ENCODE assay signal across 9 cellular contexts in genomic region chr21:39175154-39175553, GRCh38. TPM values are rescaled to one million over a fixed set of nuclear protein-coding genes. Genes with fewer than 3 reads are reported as not detected.
A peak's percentile ranks its signal among the peaks of the same experiment; 100 is the strongest.
DNase-seq lines count a peak whose midpoint lies in the region; ATAC-seq and TF ChIP-seq lines count a peak whose summit lies in the region.
"Had no signal": no experiment of that assay in that cellular context is flagged by ENCODE, and none has a peak within 500 bp of the region (broad histone marks: within the 10 kb centered on the region; RNA-seq: fewer than 3 reads in every experiment).

No MANE protein-coding gene starts in this region.

- TF ChIP-seq CTCF in BJ (IDR thresholded peaks at IDR 0.05; ENCODE audit: insufficient read depth, low read depth, low read length), result peak; percentile 38
- peak; percentile 9 for TF ChIP-seq CTCF in astrocyte of the cerebellum (IDR thresholded peaks at IDR 0.05; ENCODE audit: low read depth, low read length, missing control alignments)
- TF ChIP-seq CTCF in lower lobe of right lung (IDR thresholded peaks at IDR 0.05), result peak; percentile 51

- ATAC-seq in lower lobe of right lung (no peak), HG02623 (IDR thresholded peaks at IDR 0.05; ENCODE audit: unreplicated experiment) (no peak)

- POLR2A ChIA-PET in BJ (lab: Charles Lee), result no interaction called here

- no peak overlapping the region for H3K27ac ChIP-seq in lower lobe of right lung

- H3K9me3 ChIP-seq in lower lobe of right lung, result no peaks in the 10 kb centered on the region

- no peaks in the 10 kb centered on the region for H3K4me1 ChIP-seq in lower lobe of right lung

- intact Hi-C loops in lower lobe of right lung (cut with DNase I), result no loop called here

- H3K36me3 ChIP-seq in BJ (ENCODE audit: control insufficient read depth, insufficient read depth, low read length), result peaks cover 12% of the 10 kb centered on the region
- peaks cover 25% of the 10 kb centered on the region for H3K36me3 ChIP-seq in lower lobe of right lung

- H3K27me3 ChIP-seq in BJ (ENCODE audit: control insufficient read depth, insufficient read depth, low read length), result no peaks in the 10 kb centered on the region
- no peaks in the 10 kb centered on the region for H3K27me3 ChIP-seq in lower lobe of right lung (ENCODE audit: low read depth)

- CTCF ChIA-PET in BJ (lab: Yijun Ruan, JAX), result interaction anchor here (1.2 to 4.3 kb wide), 2 partner anchors 37 to 667 kb away, joined by 4 to 22 read pairs; no protein-coding TSS in a partner anchor

- in situ Hi-C loops in astrocyte of the cerebellum (cut with HindIII; ENCODE audit: low sequenced_read_pairs), result no loop called here

- no peak overlapping the region for H3K4me3 ChIP-seq in BJ (ENCODE audit: low read depth, low read length)
- no peak overlapping the region for H3K4me3 ChIP-seq in astrocyte of the cerebellum (ENCODE audit: low read depth, low read length)
- H3K4me3 ChIP-seq in lower lobe of right lung, result no peak overlapping the region

- DNase-seq in BJ (ENCODE audit: low read depth) (no peak), HCEC 1CT (peak; percentile 42), astrocyte of the cerebellum (ENCODE audit: low read depth) (no peak), lower lobe of right lung (no peak), NCI-H2029 (lab: John Stamatoyannopoulos, UW) (no peak), T-helper 2 cell (no peak), DMS79 (lab: John Stamatoyannopoulos, UW) (no peak)
- DNase-seq: activated naive CD8-positive, alpha-beta T cell treated with anti-CD3 and anti-CD28 coated beads for 36 hours had no signal

RNA-seq across cellular contexts. Expression of gene PSMG1, which starts 8.1 kb away (rescaled TPM):
- 21.9 and 56.4 TPM in 2 replicates for polyA plus RNA-seq in BJ (2011; rRNA removed)
- polyA minus RNA-seq in BJ (2011; rRNA and poly(A)+ RNA removed), result 5.0 and 7.4 TPM in 2 replicates
- 19.1 TPM for total RNA-seq in lower lobe of right lung
